8 cellular contexts compared by ENCODE assay signal in genomic region chr1:77605246-77606026, GRCh38.
A peak's percentile ranks its signal among the peaks of the same experiment; 100 is the strongest.
DNase-seq lines count a peak whose midpoint lies in the region; TF ChIP-seq lines count a peak whose summit lies in the region.

No MANE protein-coding gene starts in this region.

- peak; percentile 22 for DNase-seq in HFF-Myc (ENCODE audit: extremely low read depth, low read depth)
- peak; percentile 96 for DNase-seq in SK-MEL-5 (ENCODE audit: low read depth, low spot score)
- DNase-seq in foreskin fibroblast = peak; percentile 10 to 40
- DNase-seq in skeletal muscle cell (ENCODE audit: low read depth) = peak; percentile 46
- no peak for DNase-seq in MM.1S
- DNase-seq in GDM1 (lab: John Stamatoyannopoulos, UW) = no peak
- DNase-seq in effector memory CD4-positive, alpha-beta T cell = no peak
- no peak for DNase-seq in epidermal melanocyte (ENCODE audit: insufficient read length, low spot score)

- H4K20me1 ChIP-seq in MM.1S (ENCODE audit: insufficient read depth, low read length) = no peaks in the 10 kb centered on the region

- no peak overlapping the region for H3K4me3 ChIP-seq in HFF-Myc (replicated peaks; ENCODE audit: low read depth, low read length)
- no peak overlapping the region for H3K4me3 ChIP-seq in foreskin fibroblast (ENCODE audit: low read depth in 1 of 2, low read length in 2 of 2)
- no peak overlapping the region for H3K4me3 ChIP-seq in skeletal muscle cell (ENCODE audit: low read depth, low read length)
- H3K4me3 ChIP-seq in MM.1S (ENCODE audit: low read length) = no peak overlapping the region
- H3K4me3 ChIP-seq in effector memory CD4-positive, alpha-beta T cell (ENCODE audit: insufficient read depth, low read depth, low read length, poor library complexity, severe bottlenecking) = no peak overlapping the region

- H3F3A ChIP-seq in MM.1S (ENCODE audit: insufficient read depth, low read length) = no peaks in the 10 kb centered on the region

- H3K9me2 ChIP-seq in MM.1S (replicated peaks; ENCODE audit: insufficient read depth, low read length) = no peaks in the 10 kb centered on the region

- no peak overlapping the region for H3K9ac ChIP-seq in MM.1S (ENCODE audit: low read length)

- no peaks in the 10 kb centered on the region for H3K27me3 ChIP-seq in MM.1S (replicated peaks; ENCODE audit: insufficient read depth, low read length)
- H3K27me3 ChIP-seq in effector memory CD4-positive, alpha-beta T cell (replicated peaks; ENCODE audit: control insufficient read depth, insufficient read depth, low read length, poor library complexity, severe bottlenecking) = no peaks in the 10 kb centered on the region

- no peaks in the 10 kb centered on the region for H3K4me1 ChIP-seq in MM.1S (ENCODE audit: low read length)
- H3K4me1 ChIP-seq in effector memory CD4-positive, alpha-beta T cell (ENCODE audit: control insufficient read depth, insufficient read depth, low read length, poor library complexity, severe bottlenecking) = no peaks in the 10 kb centered on the region

- H2AFZ ChIP-seq in MM.1S (ENCODE audit: low read length) = no peak overlapping the region

- H3K27ac ChIP-seq in MM.1S (ENCODE audit: low read length) = no peak overlapping the region
- no peak overlapping the region for H3K27ac ChIP-seq in effector memory CD4-positive, alpha-beta T cell (ENCODE audit: insufficient read depth, low read length, poor library complexity, severe bottlenecking)

- 0 out of 2 replicates have a peak, but pooled peaks cover 2% of the 10 kb centered on the region for H3K36me3 ChIP-seq in MM.1S (replicated peaks; ENCODE audit: insufficient read depth, low read length)
- no peaks in the 10 kb centered on the region for H3K36me3 ChIP-seq in effector memory CD4-positive, alpha-beta T cell (ENCODE audit: control insufficient read depth, insufficient read depth, low read length)

- no peak overlapping the region for H3K4me2 ChIP-seq in MM.1S (ENCODE audit: low read depth, low read length)

- in situ Hi-C loops in SK-MEL-5 (cut with HindIII; ENCODE audit: low pct_unique_long_range_greater_than_20kb, low sequenced_read_pairs) = no loop called here

- TF ChIP-seq CTCF in HFF-Myc (IDR thresholded peaks at IDR 0.05; ENCODE audit: low read depth, low read length, missing control alignments) = no peak
- no peak for TF ChIP-seq CTCF in foreskin fibroblast (IDR thresholded peaks at IDR 0.05; ENCODE audit: low read depth, low read length)
- no peak for TF ChIP-seq CTCF in MM.1S (IDR thresholded peaks at IDR 0.05; ENCODE audit: low read length)

- no peaks in the 10 kb centered on the region for H3K9me3 ChIP-seq in MM.1S (replicated peaks; ENCODE audit: insufficient read depth, low read length)
- H3K9me3 ChIP-seq in effector memory CD4-positive, alpha-beta T cell (ENCODE audit: control insufficient read depth, low read length) = peaks cover 6% of the 10 kb centered on the region

- H3K79me2 ChIP-seq in MM.1S (ENCODE audit: low read length) = 0 out of 2 replicates have a peak, but pooled peaks cover 2% of the 10 kb centered on the region

Comparison
In these comparisons a context has a peak if more than half of its experiments do, and no peak if none do; other contexts are left out.
1. DNase-seq: peak in HFF-Myc (single experiment), SK-MEL-5 (single experiment), foreskin fibroblast (2 of 2) and skeletal muscle cell (single experiment); none in MM.1S (single experiment), GDM1 (single experiment), effector memory CD4-positive, alpha-beta T cell (0 of 3) and epidermal melanocyte (single experiment).